17 cellular contexts compared by ENCODE assay signal in the genomic region with DNA sequence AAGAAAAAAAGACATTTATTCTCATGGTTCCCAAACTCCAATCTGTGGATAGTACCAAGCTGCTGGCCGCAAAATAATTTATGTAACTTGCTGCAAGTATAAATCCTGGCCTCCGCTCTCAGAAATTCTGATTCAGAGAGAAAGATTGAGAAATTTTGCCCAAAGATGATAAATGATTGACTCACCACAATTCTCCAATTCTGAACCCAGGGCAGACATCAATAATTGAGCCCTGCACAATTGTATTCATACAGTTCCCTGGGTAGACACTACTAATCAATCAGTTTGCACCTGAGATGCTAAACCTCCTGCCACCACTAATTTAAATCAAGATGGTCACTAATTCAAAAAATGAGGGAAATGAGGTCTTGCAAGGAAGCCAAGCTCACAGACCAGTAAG. TPM values are rescaled to one million over a fixed set of nuclear protein-coding genes. Genes with fewer than 3 reads are reported as not detected.
DNase-seq lines count a peak whose midpoint lies in the region; ATAC-seq and TF ChIP-seq lines count a peak whose summit lies in the region.
"Had no signal": no experiment of that assay in that cellular context is flagged by ENCODE, and none has a peak within 500 bp of the region (broad histone marks: within the 10 kb centered on the region; RNA-seq: fewer than 3 reads in every experiment).

No MANE protein-coding gene starts in this region.

- H4K20me1 ChIP-seq in GM23248 (ENCODE audit: insufficient read depth): no peaks in the 10 kb centered on the region

- H3K9me2 ChIP-seq in GM23248 (ENCODE audit: insufficient read depth): no peaks in the 10 kb centered on the region

- H3K27me3 ChIP-seq in GM23248 (replicated peaks; ENCODE audit: insufficient read depth) (no peaks in the 10 kb centered on the region), esophagus squamous epithelium (peaks cover 0 to 5% (median 0%) of the 10 kb centered on the region in 4 donors), tibial nerve (no peaks in the 10 kb centered on the region)
- no peaks in the 10 kb centered on the region for H3K27me3 ChIP-seq in effector memory CD4-positive, alpha-beta T cell (replicated peaks; ENCODE audit: control insufficient read depth, insufficient read depth, low read length, poor library complexity, severe bottlenecking)
- H3K27me3 ChIP-seq: ascending aorta, upper lobe of right lung had no signal

- H3K4me1 ChIP-seq in GM23248 (ENCODE audit: insufficient read depth) (peaks cover 5% of the 10 kb centered on the region; the same call in 1 of the 2 replicates), esophagus squamous epithelium (no peaks in the 10 kb centered on the region), tibial nerve (no peaks in the 10 kb centered on the region)
- H3K4me1 ChIP-seq in effector memory CD4-positive, alpha-beta T cell (ENCODE audit: control insufficient read depth, insufficient read depth, low read length, poor library complexity, severe bottlenecking): no peaks in the 10 kb centered on the region
- H3K4me1 ChIP-seq: ascending aorta, upper lobe of right lung had no signal

- intact Hi-C loops in esophagus squamous epithelium (cut with DNase I): no loop called here

- H3K4me2 ChIP-seq in GM23248 (ENCODE audit: unreplicated experiment): no peak overlapping the region

- H2AFZ ChIP-seq in GM23248: no peak overlapping the region

- no peak overlapping the region for H3K9ac ChIP-seq in GM23248

- no peak for TF ChIP-seq CTCF in NB4 (IDR thresholded peaks at IDR 0.05; ENCODE audit: low read depth, low read length)
- no peak for TF ChIP-seq CTCF in cardiac fibroblast (IDR thresholded peaks at IDR 0.05; ENCODE audit: low read depth, low read length)
- TF ChIP-seq CTCF in esophagus squamous epithelium (IDR thresholded peaks at IDR 0.05): no peak
- TF ChIP-seq CTCF in tibial nerve (IDR thresholded peaks at IDR 0.05): no peak

- in situ Hi-C loops in GM23248 (cut with MboI): no loop called here

- DNase-seq in GM23248 (peak; percentile 86), NB4 (ENCODE audit: low read depth) (peak; percentile 26), cardiac fibroblast (ENCODE audit: low read depth in 2 of 2) (peak; percentile 23 to 86), kidney tubule cell (ENCODE audit: low spot score) (peak; percentile 39), esophagus squamous epithelium (lab: John Stamatoyannopoulos, UW) (no peak), tibial nerve (ENCODE audit: low spot score in 2 of 2) (no peak)
- no peak for DNase-seq in effector memory CD4-positive, alpha-beta T cell
- DNase-seq: activated CD4-positive, alpha-beta T cell treated with anti-CD3 and anti-CD28 coated beads for 48 hours; DMS153; erythroblast; H7; NCI-H2081 treated with DMSO at 0.1 percent for 48 hours; NCI-H526; upper lobe of right lung had no signal

- 39 to 41% methylated on average over 2 of the region's 2 CpGs for WGBS in GM23248 (ENCODE audit: low coverage in 1 of 2, low lambda C conversion rate in 2 of 2, missing lambda C conversion rate in 2 of 2), 2 experiments
- 38 to 66% methylated on average over 2 of the region's 2 CpGs for WGBS in esophagus squamous epithelium, 2 donors
- 92 to 98% methylated on average over 2 of the region's 2 CpGs for WGBS in tibial nerve, 2 donors

- no peak for ATAC-seq in HG02852 (IDR thresholded peaks at IDR 0.05; ENCODE audit: unreplicated experiment)
- ATAC-seq: stimulated activated memory B cell treated with anti-CD40 and anti-IgM and Interleukin-4, amounts not matched to agents 10 μg/mL and 1 μg/mL and 100 μg/mL, for 72 hours; upper lobe of right lung had no signal

- no peaks in the 10 kb centered on the region for H3K79me2 ChIP-seq in GM23248 (ENCODE audit: insufficient read depth)

- H3K36me3 ChIP-seq in GM23248 (ENCODE audit: low read depth) (no peaks in the 10 kb centered on the region), esophagus squamous epithelium (peaks cover 0 to 42% (median 0%) of the 10 kb centered on the region in 3 donors), tibial nerve (no peaks in the 10 kb centered on the region)
- no peaks in the 10 kb centered on the region for H3K36me3 ChIP-seq in effector memory CD4-positive, alpha-beta T cell (ENCODE audit: control insufficient read depth, insufficient read depth, low read length)
- H3K36me3 ChIP-seq: ascending aorta, upper lobe of right lung had no signal

- peaks cover 10% of the 10 kb centered on the region; the same call in 1 of the 2 replicates for H3F3A ChIP-seq in GM23248 (ENCODE audit: insufficient read depth)

- no peak for TF ChIP-seq POLR2A in NB4 (IDR thresholded peaks at IDR 0.05; ENCODE audit: extremely low read depth, insufficient read length)
- TF ChIP-seq POLR2A in esophagus squamous epithelium (IDR thresholded peaks at IDR 0.05): no peak
- TF ChIP-seq POLR2A in tibial nerve (IDR thresholded peaks at IDR 0.05): no peak

- no peak overlapping the region for H3K27ac ChIP-seq in GM23248
- no peak overlapping the region for H3K27ac ChIP-seq in esophagus squamous epithelium
- H3K27ac ChIP-seq in tibial nerve: no peak overlapping the region
- H3K27ac ChIP-seq in effector memory CD4-positive, alpha-beta T cell (ENCODE audit: insufficient read depth, low read length, poor library complexity, severe bottlenecking): no peak overlapping the region
- H3K27ac ChIP-seq: ascending aorta, upper lobe of right lung had no signal

- no peak overlapping the region for H3K4me3 ChIP-seq in GM23248
- no peak overlapping the region for H3K4me3 ChIP-seq in NB4 (ENCODE audit: low read depth, low read length)
- no peak overlapping the region for H3K4me3 ChIP-seq in cardiac fibroblast (replicated peaks in 1 of 2; ENCODE audit: low read depth in 2 of 2, low read length in 2 of 2)
- no peak overlapping the region for H3K4me3 ChIP-seq in esophagus squamous epithelium
- no peak overlapping the region for H3K4me3 ChIP-seq in tibial nerve
- H3K4me3 ChIP-seq in effector memory CD4-positive, alpha-beta T cell (ENCODE audit: insufficient read depth, low read depth, low read length, poor library complexity, severe bottlenecking): no peak overlapping the region
- H3K4me3 ChIP-seq: ascending aorta, upper lobe of right lung had no signal

- TF ChIP-seq EP300 in tibial nerve (IDR thresholded peaks at IDR 0.05): no peak

- H3K9me3 ChIP-seq in GM23248 (ENCODE audit: low read depth) (no peaks in the 10 kb centered on the region), esophagus squamous epithelium (no peaks in the 10 kb centered on the region), tibial nerve (no peaks in the 10 kb centered on the region)
- no peaks in the 10 kb centered on the region for H3K9me3 ChIP-seq in effector memory CD4-positive, alpha-beta T cell (ENCODE audit: control insufficient read depth, low read length)
- H3K9me3 ChIP-seq: ascending aorta, upper lobe of right lung had no signal

RNA-seq across cellular contexts. Expression of a gene that starts 38.2 kb away (rescaled TPM):
- 0.65 and 1.6 TPM in 2 replicates for total RNA-seq in GM23248 (2014; rRNA removed; shearing (Covaris generic))
- 2.6 and 2.9 TPM in 2 replicates for polyA plus RNA-seq in GM23248 (2016; fragmentation: Nextera tagmentation; extraction: Ambion mirVana)
- 1 to 10 TPM; 2.8 to 7.5 (median 4.8) TPM for total RNA-seq in esophagus squamous epithelium
- total RNA-seq in tibial nerve: 1 to 10 TPM in 2 of 4 donors, under 1 TPM in 2; 0.42 to 3.0 (median 1.4) TPM
- total RNA-seq: ascending aorta had no signal

Comparison
In these comparisons a context has a peak if more than half of its experiments do, and no peak if none do; other contexts are left out.
1. DNase-seq: peak in GM23248 (single experiment), NB4 (single experiment), cardiac fibroblast (2 of 2) and kidney tubule cell (single experiment); none in esophagus squamous epithelium (single experiment), tibial nerve (0 of 2) and effector memory CD4-positive, alpha-beta T cell (0 of 3).